ENCODE assay signal across 8 cellular contexts in genomic region chr1:112713466-112714312, GRCh38. TPM values are rescaled to one million over a fixed set of nuclear protein-coding genes. Genes with fewer than 3 reads are reported as not detected.
DNase-seq lines count a peak whose midpoint lies in the region; ATAC-seq and TF ChIP-seq lines count a peak whose summit lies in the region.

No MANE protein-coding gene starts in this region.

- H3K27ac ChIP-seq in C4-2B (peak overlapping the region; percentile 11; the same call in 1 of the 2 replicates), SK-N-MC (no peak overlapping the region)

- no peak for TF ChIP-seq CTCF in C4-2B (conservative IDR thresholded peaks at IDR 0.05)
- no peak for TF ChIP-seq CTCF in BE2C (IDR thresholded peaks at IDR 0.05; ENCODE audit: low read depth, low read length)

- H3K36me3 ChIP-seq in SK-N-MC (ENCODE audit: insufficient read depth, low read length) (no peaks in the 10 kb centered on the region), skeletal muscle satellite cell (ENCODE audit: insufficient read depth, low read length) (no peaks in the 10 kb centered on the region), BE2C (no peaks in the 10 kb centered on the region)

- H3K4me1 ChIP-seq in skeletal muscle satellite cell (ENCODE audit: control insufficient read depth, insufficient read depth, low read length) (peaks cover 17% of the 10 kb centered on the region), BE2C (peaks cover 9% of the 10 kb centered on the region)

- H3K4me2 ChIP-seq in skeletal muscle satellite cell (ENCODE audit: low read length) = peak overlapping the region; percentile 95

- DNase-seq in SK-N-MC (ENCODE audit: low read depth, low spot score) = no peak
- DNase-seq in left ventricle myocardium superior = peak; percentile 48
- DNase-seq in BE2C = no peak
- no peak for DNase-seq in NCI-H1436 (lab: John Stamatoyannopoulos, UW)

- H3K9me3 ChIP-seq in SK-N-MC (ENCODE audit: low read depth, low read length) (no peaks in the 10 kb centered on the region), skeletal muscle satellite cell (replicated peaks; ENCODE audit: low read length) (no peaks in the 10 kb centered on the region), BE2C (no peaks in the 10 kb centered on the region; the same call in 1 of the 2 replicates)

- H3K27me3 ChIP-seq in skeletal muscle satellite cell (ENCODE audit: control insufficient read depth, insufficient read depth, low read length) (no peaks in the 10 kb centered on the region), BE2C (peaks cover 12% of the 10 kb centered on the region)

- intact Hi-C loops in left ventricle myocardium superior (cut with micrococcal nuclease) = no loop called here

- ATAC-seq in GM21723 (IDR thresholded peaks at IDR 0.05; ENCODE audit: unreplicated experiment) (peak; percentile 34), left ventricle myocardium superior (no peak), GM19351 (IDR thresholded peaks at IDR 0.05; ENCODE audit: unreplicated experiment) (no peak)

- H3K4me3 ChIP-seq in SK-N-MC = peak overlapping the region; percentile 88
- H3K4me3 ChIP-seq in skeletal muscle satellite cell (ENCODE audit: low read length) = peak overlapping the region; percentile 74
- no peak overlapping the region for H3K4me3 ChIP-seq in BE2C (ENCODE audit: low read depth, low read length)

- H3K9ac ChIP-seq in SK-N-MC (ENCODE audit: insufficient read length) (no peak overlapping the region), skeletal muscle satellite cell (ENCODE audit: low read depth, low read length) (peak overlapping the region; percentile 55)

RNA-seq across cellular contexts. Expression of gene PPM1J, which starts 1.4 kb away (rescaled TPM):
- total RNA-seq in left ventricle myocardium superior = 7.2 TPM
- total RNA-seq in skeletal muscle satellite cell (2012; rRNA removed) = 1.1 and 3.0 TPM in 2 replicates
- polyA plus RNA-seq in BE2C (2012; ENCODE audit: insufficient read depth, insufficient read length, low read depth) = not detected

RNA-seq across cellular contexts. Expression of gene RHOC, which starts 6.8 kb away (rescaled TPM):
- total RNA-seq in left ventricle myocardium superior = 96.0 TPM
- total RNA-seq in skeletal muscle satellite cell (2012; rRNA removed) = 470 and 733 TPM in 2 replicates
- 335 TPM for polyA plus RNA-seq in BE2C (2012; ENCODE audit: insufficient read depth, insufficient read length, low read depth)

RNA-seq across cellular contexts. Expression of gene MOV10, which starts 39.2 kb away (rescaled TPM):
- total RNA-seq in left ventricle myocardium superior = 14.0 TPM
- total RNA-seq in skeletal muscle satellite cell (2012; rRNA removed) = 29.9 and 31.7 TPM in 2 replicates
- 10.2 TPM for polyA plus RNA-seq in BE2C (2012; ENCODE audit: insufficient read depth, insufficient read length, low read depth)
